Comparison of ENCODE assay signal across 14 cellular contexts in the genomic region with DNA sequence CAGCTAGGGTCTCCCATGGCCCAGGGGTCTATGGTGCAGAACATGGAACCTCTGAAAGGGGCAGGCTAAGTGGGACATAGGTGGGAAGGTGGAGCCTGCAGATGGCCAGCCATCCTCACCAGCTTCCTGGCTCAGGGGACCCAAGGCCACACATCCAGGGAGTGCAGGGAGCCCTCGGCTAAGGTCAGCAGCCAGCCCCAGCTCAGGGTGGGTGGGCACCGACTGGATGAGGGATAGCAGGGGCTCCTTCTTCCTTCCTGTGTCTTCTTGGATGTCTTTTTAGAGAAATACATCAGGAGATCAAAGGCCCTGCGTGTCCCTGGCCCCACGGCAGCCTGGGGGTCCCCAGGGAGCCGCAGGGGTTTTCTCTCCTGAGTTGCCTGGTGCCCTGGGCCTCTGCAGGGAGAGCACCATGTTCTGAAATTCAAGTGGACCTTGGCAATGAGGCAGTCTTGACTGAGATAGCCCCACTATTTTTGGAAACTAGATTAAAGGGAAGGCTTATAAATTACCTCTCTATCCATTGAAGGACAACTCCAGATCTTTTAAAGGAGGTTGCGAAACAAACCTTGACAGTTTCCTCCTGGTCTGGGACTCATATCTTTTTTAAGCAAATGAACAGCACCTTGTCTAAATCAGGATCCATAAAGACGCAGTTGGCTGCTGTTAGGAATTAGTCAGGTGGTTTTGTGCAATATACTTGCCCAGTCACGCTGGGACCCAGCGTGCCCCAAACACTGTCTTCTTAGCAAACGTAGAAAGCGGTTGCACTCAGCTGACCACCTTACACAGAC.
DNase-seq lines count a peak whose midpoint lies in the region; ATAC-seq, FAIRE-seq and TF ChIP-seq lines count a peak whose summit lies in the region.
"Had no signal": no experiment of that assay in that cellular context is flagged by ENCODE, and none has a peak within 500 bp of the region (broad histone marks: within the 10 kb centered on the region; RNA-seq: fewer than 3 reads in every experiment).

No MANE protein-coding gene starts in this region.

- peak; percentile 43 for DNase-seq in AG10803 (ENCODE audit: low read depth)
- DNase-seq in RWPE1 (ENCODE audit: low spot score), result peak; percentile 44
- peak in 1 of 6 donors; percentile 24 for DNase-seq in pancreas
- DNase-seq in Kasumi-1 (lab: John Stamatoyannopoulos, UW), result no peak
- no peak for DNase-seq in activated CD4-positive, alpha-beta T cell treated with anti-CD3 and anti-CD28 coated beads, Interleukin-2, amount 50 U/mL, for 4 hours
- DNase-seq: AML-193, NCI-H510A, SK-N-SH had no signal

- TF ChIP-seq EP300 in gastroesophageal sphincter (IDR thresholded peaks at IDR 0.05), result no peak

- no peaks in the 10 kb centered on the region for H3K9me3 ChIP-seq in gastroesophageal sphincter
- H3K9me3 ChIP-seq in pancreas, result no peaks in the 10 kb centered on the region
- H3K9me3 ChIP-seq: SK-N-SH had no signal

- CTCF ChIA-PET in RWPE1 (lab: Yijun Ruan, JAX), result no interaction called here

- no peak for FAIRE-seq in pancreas (lab: Jason Lieb, UNC)
- FAIRE-seq: islet of Langerhans had no signal

- H3K4me1 ChIP-seq in gastroesophageal sphincter, result peaks cover 0 to 29% (median 4%) of the 10 kb centered on the region in 3 donors
- peaks cover 0 to 4% (median 0%) of the 10 kb centered on the region in 3 donors for H3K4me1 ChIP-seq in pancreas

- TF ChIP-seq CTCF in AG10803 (conservative IDR thresholded peaks at IDR 0.05; ENCODE audit: low read length), result no peak
- no peak for TF ChIP-seq CTCF in RWPE1 (conservative IDR thresholded peaks at IDR 0.05; ENCODE audit: low read depth)
- TF ChIP-seq CTCF in gastroesophageal sphincter (IDR thresholded peaks at IDR 0.05), result no peak
- TF ChIP-seq CTCF in pancreas (IDR thresholded peaks at IDR 0.05), result no peak

- H3K4me3 ChIP-seq in AG10803 (ENCODE audit: low read length) (no peak overlapping the region), gastroesophageal sphincter (no peak overlapping the region), pancreas (no peak overlapping the region)
- H3K4me3 ChIP-seq: GM23338 had no signal

- no peaks in the 10 kb centered on the region for H3K36me3 ChIP-seq in gastroesophageal sphincter
- H3K36me3 ChIP-seq in pancreas, result no peaks in the 10 kb centered on the region

- H3K27ac ChIP-seq in RWPE1, result peak overlapping the region; percentile 79
- peak overlapping the region in 3 of 4 donors; percentile 70 to 78 (median 73) for H3K27ac ChIP-seq in gastroesophageal sphincter
- H3K27ac ChIP-seq in pancreas, result no peak overlapping the region
- H3K27ac ChIP-seq: KMS-11 had no signal

- intact Hi-C loops in pancreas (cut with DNase I), result no loop called here

- ATAC-seq in gastroesophageal sphincter, result peak; percentile 77
- peak in 3 of 4 donors; percentile 22 to 56 (median 52) for ATAC-seq in pancreas
- ATAC-seq in HG02884 (IDR thresholded peaks at IDR 0.05; ENCODE audit: unreplicated experiment), result no peak
- no peak for ATAC-seq in GM19351 (IDR thresholded peaks at IDR 0.05; ENCODE audit: unreplicated experiment)
- ATAC-seq: GM23338 had no signal

- WGBS in gastroesophageal sphincter (ENCODE audit: low coverage in 1 of 2), 2 donors, result 59 to 60% methylated on average over 2 to 4 of the region's 11 CpGs
- 57 to 63% methylated on average over 10 to 11 of the region's 11 CpGs for WGBS in pancreas, 2 donors

- POLR2A ChIA-PET in RWPE1 (lab: Yijun Ruan, JAX; ENCODE audit: low non-redundant PET), result interaction anchor here (0.6 kb wide), 1 partner anchor 104 kb away, joined by 6 read pairs; no protein-coding TSS in a partner anchor

- no peaks in the 10 kb centered on the region for H3K27me3 ChIP-seq in gastroesophageal sphincter
- H3K27me3 ChIP-seq in pancreas, result no peaks in the 10 kb centered on the region

- no peak for TF ChIP-seq POLR2A in gastroesophageal sphincter (IDR thresholded peaks at IDR 0.05)

Comparison
In these comparisons a context has a peak if more than half of its experiments do, and no peak if none do; other contexts are left out.
1. DNase-seq: peak in AG10803 (single experiment) and RWPE1 (single experiment); none in Kasumi-1 (0 of 2) and activated CD4-positive, alpha-beta T cell treated with anti-CD3 and anti-CD28 coated beads, Interleukin-2, amount 50 U/mL, for 4 hours (0 of 2).
2. H3K27ac ChIP-seq: peak in RWPE1 (single experiment) and gastroesophageal sphincter (3 of 4); none in pancreas (0 of 4).
3. ATAC-seq: peak in gastroesophageal sphincter (single experiment) and pancreas (3 of 4); none in HG02884 (single experiment) and GM19351 (single experiment).